Comparison of ENCODE assay signal across 29 cellular contexts in the genomic region with DNA sequence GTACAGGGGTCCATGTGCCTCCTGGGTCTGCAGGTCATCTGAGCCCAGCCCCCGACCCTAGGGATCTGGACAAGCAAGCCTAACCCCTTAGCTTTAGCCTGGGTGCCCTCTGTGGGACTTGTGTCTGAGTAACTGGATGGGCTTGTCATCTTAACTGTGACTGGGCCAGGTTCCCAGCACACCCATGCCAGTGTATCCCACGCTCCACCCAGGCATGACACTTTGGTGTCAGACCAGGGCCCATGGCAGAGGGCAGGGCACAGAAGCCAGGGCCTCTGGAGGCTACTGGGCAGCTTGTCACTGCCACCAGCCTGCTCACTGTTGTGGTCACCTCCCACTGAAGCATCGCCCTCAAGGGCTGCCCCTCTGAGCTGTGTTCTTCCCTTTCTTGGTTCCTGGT.
"Had no signal": no experiment of that assay in that cellular context is flagged by ENCODE, and none has a peak within 500 bp of the region (broad histone marks: within the 10 kb centered on the region; RNA-seq: fewer than 3 reads in every experiment).

No MANE protein-coding gene starts in this region.

- H3K36me3 Mint-ChIP-seq: activated CD4-positive, alpha-beta memory T cell treated with anti-CD3 and anti-CD28 coated beads for 36 hours; activated naive CD8-positive, alpha-beta T cell treated with anti-CD3 and anti-CD28 coated beads for 36 hours; brain; naive thymus-derived CD8-positive, alpha-beta T cell; neural progenitor cell had no signal

- H3K27ac ChIP-seq: adrenal gland, ascending aorta, cardiac muscle cell, coronary artery, neural progenitor cell, right lobe of liver, testis, transverse colon, WERI-Rb-1 had no signal

- H3K9me3 ChIP-seq: adrenal gland, ascending aorta, right lobe of liver, testis, transverse colon had no signal

- H3K9me3 Mint-ChIP-seq: activated CD4-positive, alpha-beta memory T cell treated with anti-CD3 and anti-CD28 coated beads for 36 hours; activated CD4-positive, alpha-beta T cell treated with anti-CD3 and anti-CD28 coated beads, Interleukin-2, amount 10 ng/mL, durations not matched to agents 24 days and 14 days; activated naive CD4-positive, alpha-beta T cell treated with anti-CD3 and anti-CD28 coated beads for 36 hours; activated naive CD8-positive, alpha-beta T cell treated with anti-CD3 and anti-CD28 coated beads for 36 hours; activated T-helper 1 cell treated with anti-CD3 and anti-CD28 coated beads, Interleukin-12 subunit alpha, Interleukin-12 subunit beta, Interleukin-2, Interleukin-4 antibody, amounts not matched to agents 30 ng/mL and 10 ng/mL and 1 ng/mL, durations not matched to agents 14 hours and 24 hours and 36 hours; brain; effector memory CD8-positive, alpha-beta T cell; naive thymus-derived CD8-positive, alpha-beta T cell; neural progenitor cell; T-helper 1 cell treated with Interleukin-12 subunit alpha and Interleukin-12 subunit beta and Interleukin-4 antibody, amounts not matched to agents 30 μg/mL and 1 μg/mL, for 36 hours had no signal

- H3K4me3 ChIP-seq: adrenal gland, ascending aorta, cardiac muscle cell, coronary artery, neural progenitor cell, right lobe of liver, testis, transverse colon had no signal

- H3K4me3 Mint-ChIP-seq: activated CD4-positive, alpha-beta memory T cell treated with anti-CD3 and anti-CD28 coated beads for 36 hours; activated CD4-positive, alpha-beta T cell treated with anti-CD3 and anti-CD28 coated beads, Interleukin-2, amount 10 ng/mL, durations not matched to agents 24 days and 14 days; activated naive CD4-positive, alpha-beta T cell treated with anti-CD3 and anti-CD28 coated beads for 36 hours; activated naive CD8-positive, alpha-beta T cell treated with anti-CD3 and anti-CD28 coated beads for 36 hours; activated T-helper 1 cell treated with anti-CD3 and anti-CD28 coated beads, Interleukin-12 subunit alpha, Interleukin-12 subunit beta, Interleukin-2, Interleukin-4 antibody, amounts not matched to agents 30 ng/mL and 10 ng/mL and 1 ng/mL, durations not matched to agents 14 hours and 24 hours and 36 hours; brain; effector memory CD8-positive, alpha-beta T cell; naive thymus-derived CD8-positive, alpha-beta T cell; neural progenitor cell; T-helper 1 cell treated with Interleukin-12 subunit alpha and Interleukin-12 subunit beta and Interleukin-4 antibody, amounts not matched to agents 30 μg/mL and 1 μg/mL, for 36 hours had no signal

- H3K27me3 Mint-ChIP-seq: brain had no signal

- H3K4me2 ChIP-seq: neural progenitor cell had no signal

- H3K27me3 ChIP-seq: adrenal gland, ascending aorta, cardiac muscle cell, neural progenitor cell, right lobe of liver, testis had no signal

- H3K4me1 ChIP-seq: right lobe of liver had no signal

- DNase-seq: activated CD4-positive, alpha-beta memory T cell treated with anti-CD3 and anti-CD28 coated beads for 36 hours; activated CD4-positive, alpha-beta T cell treated with anti-CD3 and anti-CD28 coated beads, Interleukin-2, amount 10 ng/mL, durations not matched to agents 24 days and 14 days; activated CD4-positive, CD25-positive, alpha-beta regulatory T cell treated with anti-CD3 and anti-CD28 coated beads, Interleukin-2, amount 50 U/mL, for 72 hours; activated CD8-positive, alpha-beta memory T cell treated with anti-CD3 and anti-CD28 coated beads, Interleukin-2, amount 50 U/mL, for 4 hours; activated effector memory CD4-positive, alpha-beta T cell treated with anti-CD3 and anti-CD28 coated beads, Interleukin-2, amount 50 U/mL, for 16 hours; activated naive CD4-positive, alpha-beta T cell treated with anti-CD3 and anti-CD28 coated beads for 36 hours; activated naive CD8-positive, alpha-beta T cell treated with anti-CD3 and anti-CD28 coated beads for 36 hours; activated T-cell treated with anti-CD3 and anti-CD28 coated beads, Interleukin-2, amount 50 U/mL, for 1 hour; adrenal gland; effector memory CD8-positive, alpha-beta T cell; foreskin fibroblast; naive thymus-derived CD8-positive, alpha-beta T cell; right lobe of liver; stimulated activated CD4-positive, alpha-beta T cell treated with anti-CD3 and anti-CD28 coated beads, Interleukin-12 subunit alpha, Interleukin-12 subunit beta, amount 100 ng/mL, for 4 hours; stimulated activated CD4-positive, alpha-beta T cell treated with anti-CD3 and anti-CD28 coated beads, Interleukin-4, amount 100 ng/mL, for 1 hour; stimulated activated naive CD8-positive, alpha-beta T cell treated with anti-CD3 and anti-CD28 coated beads, Interleukin-15, Interleukin-2, amounts not matched to agents 100 U/mL and 50 U/mL, for 24 hours; T-helper 9 cell; testis; transverse colon; WERI-Rb-1 had no signal

- ATAC-seq: effector memory CD8-positive, alpha-beta T cell; naive thymus-derived CD8-positive, alpha-beta T cell; right lobe of liver; stimulated activated naive CD8-positive, alpha-beta T cell treated with anti-CD3 and anti-CD28 coated beads, Interleukin-15, Interleukin-2, amounts not matched to agents 100 U/mL and 50 U/mL, for 24 hours had no signal

- FAIRE-seq: endothelial cell of umbilical vein, islet of Langerhans had no signal

- H3K27ac Mint-ChIP-seq: activated CD4-positive, alpha-beta memory T cell treated with anti-CD3 and anti-CD28 coated beads for 36 hours; activated CD4-positive, alpha-beta T cell treated with anti-CD3 and anti-CD28 coated beads, Interleukin-2, amount 10 ng/mL, durations not matched to agents 24 days and 14 days; activated naive CD4-positive, alpha-beta T cell treated with anti-CD3 and anti-CD28 coated beads for 36 hours; activated naive CD8-positive, alpha-beta T cell treated with anti-CD3 and anti-CD28 coated beads for 36 hours; activated T-helper 1 cell treated with anti-CD3 and anti-CD28 coated beads, Interleukin-12 subunit alpha, Interleukin-12 subunit beta, Interleukin-2, Interleukin-4 antibody, amounts not matched to agents 30 ng/mL and 10 ng/mL and 1 ng/mL, durations not matched to agents 14 hours and 24 hours and 36 hours; brain; effector memory CD8-positive, alpha-beta T cell; naive thymus-derived CD8-positive, alpha-beta T cell; neural progenitor cell; T-helper 1 cell treated with Interleukin-12 subunit alpha and Interleukin-12 subunit beta and Interleukin-4 antibody, amounts not matched to agents 30 μg/mL and 1 μg/mL, for 36 hours had no signal

- H3K9ac ChIP-seq: neural progenitor cell had no signal

- H3K36me3 ChIP-seq: adrenal gland, ascending aorta, cardiac muscle cell, neural progenitor cell, right lobe of liver, transverse colon, WERI-Rb-1 had no signal
